Comparison of ENCODE assay signal across 8 cellular contexts in genomic region chr6:52576392-52577021, GRCh38. TPM values are rescaled to one million over a fixed set of nuclear protein-coding genes. Genes with fewer than 3 reads are reported as not detected.
DNase-seq lines count a peak whose midpoint lies in the region; ATAC-seq and TF ChIP-seq lines count a peak whose summit lies in the region.

No MANE protein-coding gene starts in this region.

- peak; percentile 73 for ATAC-seq in GM18502 (IDR thresholded peaks at IDR 0.05; ENCODE audit: poor library complexity, unreplicated experiment)
- ATAC-seq in HG02970 (IDR thresholded peaks at IDR 0.05; ENCODE audit: low FRiP score, unreplicated experiment), result peak; percentile 52

- CTCF ChIA-PET in AG04449 (lab: Yijun Ruan, JAX), result interaction anchor here (1.0 to 6.5 kb wide), 30 partner anchors 9 to 160 kb away, joined by 3 to 60 read pairs (median 5); no protein-coding TSS in a partner anchor

- no peak for DNase-seq in AG04449 (ENCODE audit: low read depth, low spot score)
- peak; percentile 28 to 57 for DNase-seq in NCI-H446 (lab: John Stamatoyannopoulos, UW)
- DNase-seq in activated CD4-positive, alpha-beta T cell treated with anti-CD3 and anti-CD28 coated beads for 48 hours, result peak; percentile 74
- DNase-seq in effector CD8-positive, alpha-beta T cell (lab: John Stamatoyannopoulos, UW), result peak; percentile 53
- DNase-seq in mesenteric fat pad (ENCODE audit: low spot score), result peak; percentile 92
- DNase-seq in stimulated activated CD8-positive, alpha-beta memory T cell treated with anti-CD3 and anti-CD28 coated beads, Interleukin-4, amount 100 ng/mL, for 24 hours (ENCODE audit: low read depth), result peak; percentile 38

- POLR2A ChIA-PET in AG04449 (lab: Yijun Ruan, JAX), result interaction anchor here (0.8 to 3.3 kb wide), 15 partner anchors 10 to 156 kb away, joined by 3 to 36 read pairs (median 5); partner anchors contain the start of gene EFHC1

- TF ChIP-seq CTCF in AG04449 (IDR thresholded peaks at IDR 0.05; ENCODE audit: insufficient read depth, low read length, missing control alignments), result peak; percentile 72

- peak overlapping the region; percentile 95 for H3K4me3 ChIP-seq in AG04449 (ENCODE audit: low read depth, low read length)

RNA-seq across cellular contexts. Expression of gene TRAM2, which starts 0.4 kb away (rescaled TPM):
- 56.3 TPM for total RNA-seq in mesenteric fat pad
